8 cellular contexts compared by ENCODE assay signal in the genomic region with DNA sequence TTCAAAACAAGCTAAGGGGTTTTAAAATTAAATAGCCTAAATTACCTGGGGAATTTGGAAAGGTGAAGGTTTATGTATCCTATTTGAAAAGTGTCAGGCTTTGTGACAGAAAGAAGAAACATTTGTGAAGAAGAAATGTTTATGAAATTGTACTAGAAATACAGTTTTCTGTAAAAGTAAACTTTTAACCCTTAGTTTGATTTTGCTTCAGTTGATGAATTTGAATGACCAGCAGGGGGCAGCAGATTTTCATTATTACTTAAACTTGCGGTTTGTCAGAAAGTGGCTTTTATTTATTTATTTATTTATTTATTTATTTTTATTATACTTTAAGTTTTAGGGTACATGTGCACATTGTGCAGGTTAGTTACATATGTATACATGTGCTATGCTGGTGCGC. TPM values are rescaled to one million over a fixed set of nuclear protein-coding genes. Genes with fewer than 3 reads are reported as not detected.
DNase-seq lines count a peak whose midpoint lies in the region; ATAC-seq and TF ChIP-seq lines count a peak whose summit lies in the region.
"Had no signal": no experiment of that assay in that cellular context is flagged by ENCODE, and none has a peak within 500 bp of the region (broad histone marks: within the 10 kb centered on the region; RNA-seq: fewer than 3 reads in every experiment).

No MANE protein-coding gene starts in this region.

- H3K4me2 ChIP-seq in DND-41 (ENCODE audit: insufficient read depth, low read length): no peak overlapping the region

- intact Hi-C loops in left lung (cut with DNase I): no loop called here

- TF ChIP-seq CTCF in DND-41 (IDR thresholded peaks at IDR 0.05; ENCODE audit: borderline replicate concordance, extremely low read depth, low read length, poor library complexity, severe bottlenecking) (peak; percentile 59), left lung (IDR thresholded peaks at IDR 0.05) (peak; percentile 35 to 49)

- no peak overlapping the region for H3K9ac ChIP-seq in DND-41 (ENCODE audit: low read depth, low read length)

- no peaks in the 10 kb centered on the region for H4K20me1 ChIP-seq in DND-41 (ENCODE audit: insufficient read depth, low read length)

- H3K4me1 ChIP-seq in DND-41 (ENCODE audit: insufficient read depth, low read length) (no peaks in the 10 kb centered on the region), left lung (peaks cover 0 to 3% of the 10 kb centered on the region in 2 donors)

- H2AFZ ChIP-seq in DND-41 (ENCODE audit: low read depth, low read length): no peak overlapping the region

- ATAC-seq in DND-41 (ENCODE audit: insufficient read depth, low read depth): no peak
- no peak for ATAC-seq in left lung
- no peak for ATAC-seq in GM21529 (IDR thresholded peaks at IDR 0.05; ENCODE audit: unreplicated experiment)

- H3K4me3 ChIP-seq in DND-41 (ENCODE audit: low read depth in 1 of 2, low read length in 2 of 2) (no peak overlapping the region), left lung (no peak overlapping the region)
- no peak overlapping the region for H3K4me3 ChIP-seq in Jurkat, Clone E6-1 (ENCODE audit: low read length)
- H3K4me3 ChIP-seq: lung had no signal

- no peaks in the 10 kb centered on the region for H3K79me2 ChIP-seq in DND-41 (ENCODE audit: insufficient read depth, low read length)

- DNase-seq in DND-41 (peak; percentile 18), left lung (no peak), NK-92 (lab: John Stamatoyannopoulos, UW; ENCODE audit: unreplicated experiment) (no peak)
- peak; percentile 35 for DNase-seq in Jurkat, Clone E6-1 (ENCODE audit: low read depth, low spot score)
- peak; percentile 6 to 34 for DNase-seq in activated CD4-positive, alpha-beta T cell treated with anti-CD3 and anti-CD28 coated beads, Interleukin-2, amount 50 U/mL, for 48 hours
- DNase-seq in activated CD8-positive, alpha-beta memory T cell treated with anti-CD3 and anti-CD28 coated beads for 24 hours: no peak

- H3K36me3 ChIP-seq in DND-41 (ENCODE audit: insufficient read depth, low read length): peaks cover 84% of the 10 kb centered on the region
- H3K36me3 ChIP-seq in left lung: peaks cover 0 to 63% of the 10 kb centered on the region in 2 donors

- H3K9me3 ChIP-seq in DND-41 (ENCODE audit: insufficient read depth, low read length, severe bottlenecking): peaks cover 4% of the 10 kb centered on the region
- no peaks in the 10 kb centered on the region for H3K9me3 ChIP-seq in left lung

- H3K27me3 ChIP-seq in DND-41 (ENCODE audit: insufficient read depth, low read length, poor library complexity): no peaks in the 10 kb centered on the region
- no peaks in the 10 kb centered on the region for H3K27me3 ChIP-seq in left lung

- H3K27ac ChIP-seq in DND-41 (ENCODE audit: low read length): no peak overlapping the region
- H3K27ac ChIP-seq in left lung: no peak overlapping the region

RNA-seq across cellular contexts. Expression of gene NNT, which starts 58.1 kb away (rescaled TPM):
- polyA plus RNA-seq in Jurkat, Clone E6-1 (2012; ENCODE audit: insufficient read depth, insufficient read length): 45.7 TPM
- total RNA-seq in left lung: 100 to 1,000 TPM in 1 of 2 donors, 10 to 100 TPM in 1; 72.5 to 112 TPM

Comparison
In these comparisons a context has a peak if more than half of its experiments do, and no peak if none do; other contexts are left out.
1. DNase-seq: peak in DND-41 (single experiment), Jurkat, Clone E6-1 (single experiment) and activated CD4-positive, alpha-beta T cell treated with anti-CD3 and anti-CD28 coated beads, Interleukin-2, amount 50 U/mL, for 48 hours (2 of 2); none in left lung (0 of 2), activated CD8-positive, alpha-beta memory T cell treated with anti-CD3 and anti-CD28 coated beads for 24 hours (single experiment) and NK-92 (single experiment).